14 cellular contexts compared by ENCODE assay signal in genomic region chr21:34910396-34910795, GRCh38.
DNase-seq lines count a peak whose midpoint lies in the region; ATAC-seq and TF ChIP-seq lines count a peak whose summit lies in the region.
"Had no signal": no experiment of that assay in that cellular context is flagged by ENCODE, and none has a peak within 500 bp of the region (broad histone marks: within the 10 kb centered on the region; RNA-seq: fewer than 3 reads in every experiment).

No MANE protein-coding gene starts in this region.

- peak overlapping the region in 10 of 11 experiments; percentile 7 to 97 (median 95); a peak in 20 of 22 replicates for H3K27ac ChIP-seq in BLaER1 treated with 17β-estradiol and CSF1 and Interleukin-3, amounts not matched to agents 10 nM and 100 nM
- H3K27ac ChIP-seq in KOPT-K1 (ENCODE audit: low read depth, low read length, poor library complexity, severe bottlenecking): peak overlapping the region; percentile 68
- H3K27ac ChIP-seq: WERI-Rb-1 had no signal

- H3K4me2 ChIP-seq in BLaER1 treated with 17β-estradiol and CSF1 and Interleukin-3, amounts not matched to agents 10 nM and 100 nM: peak overlapping the region; percentile 81 to 94 (median 90)

- POLR2A ChIA-PET in naive thymus-derived CD8-positive, alpha-beta T cell (lab: Charles Lee): interaction anchor here (0.6 kb wide), 1 partner anchor 288 kb away, joined by 3 read pairs; no protein-coding TSS in a partner anchor

- H3K4me1 Mint-ChIP-seq in effector memory CD8-positive, alpha-beta T cell (ENCODE audit: low read depth in 2 of 2): peaks cover 67 to 75% of the 10 kb centered on the region in 2 donors
- peaks cover 79 to 85% of the 10 kb centered on the region in 2 donors for H3K4me1 Mint-ChIP-seq in natural killer cell
- H3K4me1 Mint-ChIP-seq in naive thymus-derived CD8-positive, alpha-beta T cell: peaks cover 40 to 88% (median 83%) of the 10 kb centered on the region in 4 donors

- no peak for TF ChIP-seq CTCF in natural killer cell (IDR thresholded peaks at IDR 0.05)

- peak overlapping the region in 9 of 11 experiments; percentile 64 to 85 (median 81); a peak in 18 of 22 replicates for H3K9ac ChIP-seq in BLaER1 treated with 17β-estradiol and CSF1 and Interleukin-3, amounts not matched to agents 10 nM and 100 nM

- H3K36me3 Mint-ChIP-seq in effector memory CD8-positive, alpha-beta T cell (ENCODE audit: insufficient read depth): peaks cover 19% of the 10 kb centered on the region
- no peaks in the 10 kb centered on the region for H3K36me3 Mint-ChIP-seq in natural killer cell
- H3K36me3 Mint-ChIP-seq in naive thymus-derived CD8-positive, alpha-beta T cell: peaks cover 0 to 32% (median 4%) of the 10 kb centered on the region in 3 donors

- H3K27me3 ChIP-seq in BLaER1 treated with 17β-estradiol and CSF1 and Interleukin-3, amounts not matched to agents 10 nM and 100 nM: no peaks in the 10 kb centered on the region

- no peak for DNase-seq in effector memory CD8-positive, alpha-beta T cell
- DNase-seq in natural killer cell: no peak
- no peak for DNase-seq in naive thymus-derived CD8-positive, alpha-beta T cell
- no peak for DNase-seq in NCI-H1048 (lab: John Stamatoyannopoulos, UW)
- no peak for DNase-seq in mesenteric fat pad (ENCODE audit: low spot score)
- DNase-seq: activated effector memory CD4-positive, alpha-beta T cell treated with Interleukin-2 at 50 U/mL for 16 hours; GOT3; MM.1S; NCI-H774; WERI-Rb-1 had no signal

- peak overlapping the region in 5 of 10 experiments; percentile 1 to 40 (median 6); a peak in 6 of 20 replicates for H3K4me3 ChIP-seq in BLaER1 treated with 17β-estradiol and CSF1 and Interleukin-3, amounts not matched to agents 10 nM and 100 nM

- H4K20me1 ChIP-seq in BLaER1 treated with 17β-estradiol and CSF1 and Interleukin-3, amounts not matched to agents 10 nM and 100 nM: peaks cover 0 to 52% (median 31%) of the 10 kb centered on the region in 11 experiments; a peak in 13 of 22 replicates

- H3K9me3 Mint-ChIP-seq in effector memory CD8-positive, alpha-beta T cell: no peaks in the 10 kb centered on the region
- no peaks in the 10 kb centered on the region for H3K9me3 Mint-ChIP-seq in natural killer cell
- no peaks in the 10 kb centered on the region for H3K9me3 Mint-ChIP-seq in naive thymus-derived CD8-positive, alpha-beta T cell

- peaks cover 81 to 100% (median 98%) of the 10 kb centered on the region in 10 experiments for H3K4me1 ChIP-seq in BLaER1 treated with 17β-estradiol and CSF1 and Interleukin-3, amounts not matched to agents 10 nM and 100 nM

- H3K4me3 Mint-ChIP-seq in effector memory CD8-positive, alpha-beta T cell: peak overlapping the region in 1 of 2 donors; percentile 52
- H3K4me3 Mint-ChIP-seq in natural killer cell: peak overlapping the region; percentile 31
- H3K4me3 Mint-ChIP-seq in naive thymus-derived CD8-positive, alpha-beta T cell: no peak overlapping the region

- H3K9me3 ChIP-seq in BLaER1 treated with 17β-estradiol and CSF1 and Interleukin-3, amounts not matched to agents 10 nM and 100 nM (replicated peaks in 1 of 11): no peaks in the 10 kb centered on the region
- no peaks in the 10 kb centered on the region for H3K9me3 ChIP-seq in KOPT-K1 (ENCODE audit: insufficient read depth, low read length, poor library complexity, severe bottlenecking)

- intact Hi-C loops in natural killer cell (cut with micrococcal nuclease): no loop called here

- no peaks in the 10 kb centered on the region for H3K27me3 Mint-ChIP-seq in effector memory CD8-positive, alpha-beta T cell
- H3K27me3 Mint-ChIP-seq in natural killer cell (ENCODE audit: low read depth in 2 of 2): no peaks in the 10 kb centered on the region
- H3K27me3 Mint-ChIP-seq in naive thymus-derived CD8-positive, alpha-beta T cell: no peaks in the 10 kb centered on the region

- H3K27ac Mint-ChIP-seq in effector memory CD8-positive, alpha-beta T cell: peak overlapping the region; percentile 45 to 93
- H3K27ac Mint-ChIP-seq in natural killer cell: peak overlapping the region in 1 of 2 donors; percentile 45
- peak overlapping the region in 5 of 10 donors; percentile 4 to 72 (median 35) for H3K27ac Mint-ChIP-seq in naive thymus-derived CD8-positive, alpha-beta T cell
- H3K27ac Mint-ChIP-seq: progenitor cell of endocrine pancreas had no signal

- no peak for ATAC-seq in effector memory CD8-positive, alpha-beta T cell (replicated peaks)
- ATAC-seq in natural killer cell (no peak), GM21576 (IDR thresholded peaks at IDR 0.05; ENCODE audit: unreplicated experiment) (no peak)
- no peak for ATAC-seq in naive thymus-derived CD8-positive, alpha-beta T cell

- H3K36me3 ChIP-seq in BLaER1 treated with 17β-estradiol and CSF1 and Interleukin-3, amounts not matched to agents 10 nM and 100 nM: peaks cover 0 to 35% (median 18%) of the 10 kb centered on the region in 11 experiments; a peak in 14 of 22 replicates
- peaks cover 40% of the 10 kb centered on the region for H3K36me3 ChIP-seq in KOPT-K1 (ENCODE audit: insufficient read depth, low read length)
- H3K36me3 ChIP-seq: WERI-Rb-1 had no signal
